ENCODE assay signal across 10 cellular contexts in the genomic region with DNA sequence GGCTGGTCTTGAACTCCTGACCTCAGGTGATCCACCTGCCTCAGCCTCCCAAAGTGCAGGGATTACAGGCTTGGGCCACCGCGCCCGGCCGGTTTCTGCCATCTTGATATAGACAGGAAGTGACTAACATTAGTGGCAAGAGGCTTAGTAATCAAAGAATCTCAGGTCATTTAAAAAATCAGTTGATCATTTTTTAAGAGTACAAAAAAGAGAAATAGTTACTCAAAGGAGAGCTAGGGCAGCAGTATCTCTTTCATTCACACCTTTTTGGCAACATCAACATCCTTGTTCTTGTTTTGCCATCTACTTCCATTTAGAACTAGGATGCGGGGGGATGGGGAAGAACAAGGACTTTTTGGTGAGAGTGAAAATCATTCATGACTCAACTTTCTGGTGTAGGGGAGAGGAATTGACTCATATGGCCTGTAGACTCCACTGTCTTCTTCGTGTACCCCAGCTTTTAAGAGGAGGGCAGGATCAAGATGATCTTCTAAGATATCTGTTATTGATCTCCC. TPM values are rescaled to one million over a fixed set of nuclear protein-coding genes. Genes with fewer than 3 reads are reported as not detected.
DNase-seq lines count a peak whose midpoint lies in the region; ATAC-seq, FAIRE-seq and TF ChIP-seq lines count a peak whose summit lies in the region.
"Had no signal": no experiment of that assay in that cellular context is flagged by ENCODE, and none has a peak within 500 bp of the region (broad histone marks: within the 10 kb centered on the region; RNA-seq: fewer than 3 reads in every experiment).

No MANE protein-coding gene starts in this region.

- ATAC-seq in GM18867 (IDR thresholded peaks at IDR 0.05; ENCODE audit: unreplicated experiment), result no peak
- ATAC-seq: left lobe of liver had no signal

- H3K4me3 Mint-ChIP-seq in T-helper 1 cell treated with Interleukin-12 subunit alpha and Interleukin-12 subunit beta and Interleukin-4 antibody, amounts not matched to agents 30 μg/mL and 1 μg/mL, for 36 hours, result peak overlapping the region; percentile 19
- H3K4me3 Mint-ChIP-seq in stimulated activated naive CD8-positive, alpha-beta T cell treated with anti-CD3 and anti-CD28 coated beads, Interleukin-15, Interleukin-2, amounts not matched to agents 100 ng/mL and 50 ng/mL, for 24 hours, result peak overlapping the region; percentile 47

- no peak for TF ChIP-seq CTCF in bronchial epithelial cell (IDR thresholded peaks at IDR 0.05; ENCODE audit: insufficient read depth, low read length, severe bottlenecking)

- H3K36me3 ChIP-seq in bronchial epithelial cell (ENCODE audit: control insufficient read depth, insufficient read depth, low read length), result no peaks in the 10 kb centered on the region

- no peak overlapping the region for H3K27ac Mint-ChIP-seq in T-helper 1 cell treated with Interleukin-12 subunit alpha and Interleukin-12 subunit beta and Interleukin-4 antibody, amounts not matched to agents 30 μg/mL and 1 μg/mL, for 36 hours
- H3K27ac Mint-ChIP-seq in stimulated activated naive CD8-positive, alpha-beta T cell treated with anti-CD3 and anti-CD28 coated beads, Interleukin-15, Interleukin-2, amounts not matched to agents 100 ng/mL and 50 ng/mL, for 24 hours, result peak overlapping the region; percentile 96

- peaks cover 30% of the 10 kb centered on the region for H3K4me1 Mint-ChIP-seq in T-helper 1 cell treated with Interleukin-12 subunit alpha and Interleukin-12 subunit beta and Interleukin-4 antibody, amounts not matched to agents 30 μg/mL and 1 μg/mL, for 36 hours (ENCODE audit: low read depth)
- H3K4me1 Mint-ChIP-seq in stimulated activated naive CD8-positive, alpha-beta T cell treated with anti-CD3 and anti-CD28 coated beads, Interleukin-15, Interleukin-2, amounts not matched to agents 100 ng/mL and 50 ng/mL, for 24 hours (ENCODE audit: low read depth), result peaks cover 53% of the 10 kb centered on the region

- H3K4me3 ChIP-seq in bronchial epithelial cell (ENCODE audit: low read depth, low read length), result no peak overlapping the region

- H3K9me3 Mint-ChIP-seq in T-helper 1 cell treated with Interleukin-12 subunit alpha and Interleukin-12 subunit beta and Interleukin-4 antibody, amounts not matched to agents 30 μg/mL and 1 μg/mL, for 36 hours, result no peaks in the 10 kb centered on the region
- no peaks in the 10 kb centered on the region for H3K9me3 Mint-ChIP-seq in stimulated activated naive CD8-positive, alpha-beta T cell treated with anti-CD3 and anti-CD28 coated beads, Interleukin-15, Interleukin-2, amounts not matched to agents 100 ng/mL and 50 ng/mL, for 24 hours

- DNase-seq in activated effector memory CD4-positive, alpha-beta T cell treated with anti-CD3 and anti-CD28 coated beads, Interleukin-2, amount 50 U/mL, for 16 hours, result peak; percentile 68
- DNase-seq in activated effector memory CD4-positive, alpha-beta T cell treated with Interleukin-2 at 50 U/mL for 16 hours, result no peak
- DNase-seq in bronchial epithelial cell (ENCODE audit: low read depth), result peak; percentile 88
- DNase-seq in DMS79 (lab: John Stamatoyannopoulos, UW), result no peak
- DNase-seq in middle frontal gyrus (ENCODE audit: extremely low spot score, low spot score), result no peak

- no peaks in the 10 kb centered on the region for H3K36me3 Mint-ChIP-seq in T-helper 1 cell treated with Interleukin-12 subunit alpha and Interleukin-12 subunit beta and Interleukin-4 antibody, amounts not matched to agents 30 μg/mL and 1 μg/mL, for 36 hours (ENCODE audit: low read depth)
- H3K36me3 Mint-ChIP-seq in stimulated activated naive CD8-positive, alpha-beta T cell treated with anti-CD3 and anti-CD28 coated beads, Interleukin-15, Interleukin-2, amounts not matched to agents 100 ng/mL and 50 ng/mL, for 24 hours (ENCODE audit: low read depth), result no peaks in the 10 kb centered on the region

- H3K27me3 Mint-ChIP-seq in T-helper 1 cell treated with Interleukin-12 subunit alpha and Interleukin-12 subunit beta and Interleukin-4 antibody, amounts not matched to agents 30 μg/mL and 1 μg/mL, for 36 hours (ENCODE audit: low read depth), result peaks cover 76% of the 10 kb centered on the region
- H3K27me3 Mint-ChIP-seq in stimulated activated naive CD8-positive, alpha-beta T cell treated with anti-CD3 and anti-CD28 coated beads, Interleukin-15, Interleukin-2, amounts not matched to agents 100 ng/mL and 50 ng/mL, for 24 hours, result peaks cover 10% of the 10 kb centered on the region

- no peak for FAIRE-seq in bronchial epithelial cell (lab: Jason Lieb, UNC)
- FAIRE-seq: colon had no signal

- no peaks in the 10 kb centered on the region for H3K27me3 ChIP-seq in bronchial epithelial cell (ENCODE audit: control insufficient read depth, insufficient read depth, low read length)

RNA-seq across cellular contexts. Expression of a gene that starts 8.8 kb away (rescaled TPM):
- 0.26 and 1.0 TPM in 2 replicates for total RNA-seq in bronchial epithelial cell

RNA-seq across cellular contexts. Expression of a gene that starts 19.5 kb away (rescaled TPM):
- 45.6 and 61.9 TPM in 2 replicates for total RNA-seq in bronchial epithelial cell

RNA-seq across cellular contexts. Expression of a gene that starts 23.1 kb away (rescaled TPM):
- total RNA-seq in bronchial epithelial cell, result under 0.01 and 0.26 TPM in 2 replicates
- total RNA-seq: left lobe of liver had no signal

RNA-seq across cellular contexts. Expression of a gene that starts 36.0 kb away (rescaled TPM):
- 25.3 and 31.5 TPM in 2 replicates for total RNA-seq in bronchial epithelial cell

Comparison
In these comparisons a context has a peak if more than half of its experiments do, and no peak if none do; other contexts are left out.
1. DNase-seq: peak in activated effector memory CD4-positive, alpha-beta T cell treated with anti-CD3 and anti-CD28 coated beads, Interleukin-2, amount 50 U/mL, for 16 hours (single experiment) and bronchial epithelial cell (single experiment); none in activated effector memory CD4-positive, alpha-beta T cell treated with Interleukin-2 at 50 U/mL for 16 hours (single experiment), DMS79 (single experiment) and middle frontal gyrus (single experiment).